In genomic region chr12:118835911-118836310, GRCh38 we compare ENCODE assay signal across 8 cellular contexts.
"Had no signal": no experiment of that assay in that cellular context is flagged by ENCODE, and none has a peak within 500 bp of the region (broad histone marks: within the 10 kb centered on the region; RNA-seq: fewer than 3 reads in every experiment).

No MANE protein-coding gene starts in this region.

- H3K4me1 Mint-ChIP-seq: IgD-negative memory B cell had no signal

- H3K9ac ChIP-seq: KMS-11 had no signal

- H3K4me3 Mint-ChIP-seq: IgD-negative memory B cell had no signal

- H3K27ac ChIP-seq: HL-60, KMS-11 had no signal

- DNase-seq: IMR-90, KBM-7, KG1 had no signal

- H3K4me2 ChIP-seq: KMS-11 had no signal

- FAIRE-seq: HepG2, HTR-8/SVneo had no signal

- ATAC-seq: HepG2 had no signal

- H3K36me3 Mint-ChIP-seq: IgD-negative memory B cell had no signal
